ENCODE assay signal across 27 cellular contexts in genomic region chr12:30853561-30854133, GRCh38.
"Had no signal": no experiment of that assay in that cellular context is flagged by ENCODE, and none has a peak within 500 bp of the region (broad histone marks: within the 10 kb centered on the region; RNA-seq: fewer than 3 reads in every experiment).

No MANE protein-coding gene starts in this region.

- H3K9me3 ChIP-seq: gastrocnemius medialis, pancreas, prostate gland, stomach, thyroid gland had no signal

- H3K36me3 ChIP-seq: gastrocnemius medialis, pancreas, prostate gland, stomach, thyroid gland had no signal

- H3K27me3 Mint-ChIP-seq: activated naive CD4-positive, alpha-beta T cell treated with anti-CD3 and anti-CD28 coated beads, Interleukin-2, amount 10 ng/mL, durations not matched to agents 7 days and 5 days; activated naive CD8-positive, alpha-beta T cell treated with anti-CD3 and anti-CD28 coated beads, Interleukin-2, amount 50 U/mL, for 24 hours; naive B cell had no signal

- H3K4me3 ChIP-seq: gastrocnemius medialis, pancreas, prostate gland, stomach, thyroid gland had no signal

- H3K4me3 Mint-ChIP-seq: activated naive CD4-positive, alpha-beta T cell treated with anti-CD3 and anti-CD28 coated beads, Interleukin-2, amount 10 ng/mL, durations not matched to agents 7 days and 5 days; activated naive CD8-positive, alpha-beta T cell treated with anti-CD3 and anti-CD28 coated beads, Interleukin-2, amount 50 U/mL, for 24 hours; activated T-helper 1 cell treated with anti-CD3 and anti-CD28 coated beads, Interleukin-12 subunit alpha, Interleukin-12 subunit beta, Interleukin-2, Interleukin-4 antibody, amounts not matched to agents 30 ng/mL and 10 ng/mL and 1 ng/mL, durations not matched to agents 14 hours and 24 hours and 36 hours; mesothelial cell of epicardium; naive B cell; nephron progenitor cell; T-helper 2 cell treated with Interferon-gamma antibody and Interleukin-4, amounts not matched to agents 5 μg/mL and 100 μg/mL, for 36 hours had no signal

- H3K4me1 ChIP-seq: gastrocnemius medialis, prostate gland, thyroid gland had no signal

- ATAC-seq: activated naive CD8-positive, alpha-beta T cell treated with anti-CD3 and anti-CD28 coated beads, Interleukin-2, amount 50 U/mL, for 24 hours; gastrocnemius medialis; left ventricle myocardium superior; pancreas had no signal

- H3K27ac Mint-ChIP-seq: activated naive CD4-positive, alpha-beta T cell treated with anti-CD3 and anti-CD28 coated beads, Interleukin-2, amount 10 ng/mL, durations not matched to agents 7 days and 5 days; activated naive CD8-positive, alpha-beta T cell treated with anti-CD3 and anti-CD28 coated beads, Interleukin-2, amount 50 U/mL, for 24 hours; activated T-helper 1 cell treated with anti-CD3 and anti-CD28 coated beads, Interleukin-12 subunit alpha, Interleukin-12 subunit beta, Interleukin-2, Interleukin-4 antibody, amounts not matched to agents 30 ng/mL and 10 ng/mL and 1 ng/mL, durations not matched to agents 14 hours and 24 hours and 36 hours; mesothelial cell of epicardium; nephron progenitor cell; T-helper 2 cell treated with Interferon-gamma antibody and Interleukin-4, amounts not matched to agents 5 μg/mL and 100 μg/mL, for 36 hours had no signal

- DNase-seq: activated CD4-positive, alpha-beta T cell treated with anti-CD3 and anti-CD28 coated beads for 4 hours; activated CD4-positive, alpha-beta T cell treated with anti-CD3 and anti-CD28 coated beads, Interleukin-2, amount 50 U/mL, for 4 hours; activated effector memory CD4-positive, alpha-beta T cell treated with anti-CD3 and anti-CD28 coated beads, Interleukin-2, amount 50 U/mL, for 16 hours; activated naive CD4-positive, alpha-beta T cell treated with anti-CD3 and anti-CD28 coated beads, Interleukin-2, amount 10 ng/mL, durations not matched to agents 7 days and 5 days; activated naive CD8-positive, alpha-beta T cell treated with anti-CD3 and anti-CD28 coated beads, Interleukin-2, amount 50 U/mL, for 24 hours; amygdala; central memory CD4-positive, alpha-beta T cell; dermis blood vessel endothelial cell; effector CD4-positive, alpha-beta T cell; gastrocnemius medialis; glutamatergic neuron; left ventricle myocardium superior; mammary epithelial cell; naive B cell; nephron progenitor cell; nucleus accumbens; retina; stimulated activated CD4-positive, alpha-beta T cell treated with anti-CD3 and anti-CD28 coated beads, Interleukin-15, amount 100 ng/mL, for 24 hours; stimulated activated CD4-positive, alpha-beta T cell treated with anti-CD3 and anti-CD28 coated beads, Interleukin-2, amount 100 ng/mL, for 24 hours; stomach; T-helper 1 cell; thyroid gland had no signal

- H3K27ac ChIP-seq: gastrocnemius medialis, pancreas, prostate gland, stomach, thyroid gland had no signal

- H3K36me3 Mint-ChIP-seq: activated naive CD4-positive, alpha-beta T cell treated with anti-CD3 and anti-CD28 coated beads, Interleukin-2, amount 10 ng/mL, durations not matched to agents 7 days and 5 days; mesothelial cell of epicardium; naive B cell had no signal

- H3K27me3 ChIP-seq: gastrocnemius medialis, pancreas, stomach, thyroid gland had no signal

- H3K9me3 Mint-ChIP-seq: activated naive CD4-positive, alpha-beta T cell treated with anti-CD3 and anti-CD28 coated beads, Interleukin-2, amount 10 ng/mL, durations not matched to agents 7 days and 5 days; activated naive CD8-positive, alpha-beta T cell treated with anti-CD3 and anti-CD28 coated beads, Interleukin-2, amount 50 U/mL, for 24 hours; activated T-helper 1 cell treated with anti-CD3 and anti-CD28 coated beads, Interleukin-12 subunit alpha, Interleukin-12 subunit beta, Interleukin-2, Interleukin-4 antibody, amounts not matched to agents 30 ng/mL and 10 ng/mL and 1 ng/mL, durations not matched to agents 14 hours and 24 hours and 36 hours; mesothelial cell of epicardium; naive B cell; nephron progenitor cell; T-helper 2 cell treated with Interferon-gamma antibody and Interleukin-4, amounts not matched to agents 5 μg/mL and 100 μg/mL, for 36 hours had no signal
